17 cellular contexts compared by ENCODE assay signal in the genomic region with DNA sequence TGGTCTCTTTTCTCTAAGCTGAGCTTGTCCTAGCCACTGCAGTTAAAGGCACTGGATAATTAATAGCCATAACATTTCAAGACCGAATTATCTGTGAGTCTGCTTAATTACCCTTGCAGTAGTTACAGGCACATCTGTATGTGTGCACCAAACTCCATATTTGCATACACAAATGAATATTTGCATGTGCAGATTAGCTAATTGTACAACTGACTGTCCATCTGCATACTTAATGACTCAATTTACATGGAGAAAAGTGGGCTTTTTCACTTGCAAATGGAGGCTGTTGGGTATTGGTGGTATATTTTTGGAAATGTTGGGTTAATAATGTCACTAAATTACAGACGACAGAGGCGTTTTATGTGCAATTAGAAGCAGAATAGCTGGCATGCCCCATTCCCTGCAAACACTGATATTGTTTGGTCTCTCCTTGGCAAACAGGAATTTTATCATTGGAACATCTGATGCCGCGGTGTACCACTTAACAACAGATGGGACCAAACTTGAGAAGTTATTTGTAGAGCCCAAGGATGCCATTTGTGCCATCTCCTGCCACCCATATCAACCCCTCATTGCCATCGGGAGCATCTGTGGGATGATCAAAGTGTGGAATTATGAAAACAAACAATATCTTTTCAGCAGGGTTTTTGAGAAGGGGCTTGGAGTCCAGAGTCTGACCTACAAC. TPM values are rescaled to one million over a fixed set of nuclear protein-coding genes. Genes with fewer than 3 reads are reported as not detected.
DNase-seq lines count a peak whose midpoint lies in the region; ATAC-seq and TF ChIP-seq lines count a peak whose summit lies in the region.
"Had no signal": no experiment of that assay in that cellular context is flagged by ENCODE, and none has a peak within 500 bp of the region (broad histone marks: within the 10 kb centered on the region; RNA-seq: fewer than 3 reads in every experiment).

No MANE protein-coding gene starts in this region.

- H3K4ac ChIP-seq in IMR-90 (ENCODE audit: low read depth, low read length) = peak overlapping the region; percentile 76

- H3K27me3 ChIP-seq in IMR-90 (ENCODE audit: control insufficient read depth, insufficient read depth, low read length) (no peaks in the 10 kb centered on the region), iPS-20b (ENCODE audit: insufficient read depth, low read length) (no peaks in the 10 kb centered on the region)
- H3K27me3 ChIP-seq: SJCRH30 had no signal

- peak overlapping the region; percentile 2; the same call in 1 of the 2 replicates for H4K91ac ChIP-seq in IMR-90 (ENCODE audit: insufficient read depth, low read depth, low read length)

- no peak overlapping the region for H2AK5ac ChIP-seq in IMR-90 (ENCODE audit: low read depth, low read length)

- DNase-seq in NCI-H1105 treated with DMSO at 0.1 percent for 48 hours (lab: John Stamatoyannopoulos, UW) = peak; percentile 37
- no peak for DNase-seq in NCI-H1105 (lab: John Stamatoyannopoulos, UW)
- DNase-seq in IMR-90 = no peak
- DNase-seq in NCI-H526 treated with DMSO at 0.1 percent for 48 hours (lab: John Stamatoyannopoulos, UW) = peak; percentile 93
- no peak for DNase-seq in SKM-1 treated with dmso at 0.1 percent for 144 hours (lab: John Stamatoyannopoulos, UW; ENCODE audit: unreplicated experiment)
- DNase-seq: 8988T; CD8-positive, alpha-beta memory T cell; GDM1; NCI-H1417 treated with DMSO at 0.1 percent for 48 hours; NCI-H446; SJCRH30; SW 1271 had no signal

- H3K36me3 ChIP-seq in IMR-90 (ENCODE audit: control insufficient read depth, insufficient read depth, low read length) (peaks cover 10% of the 10 kb centered on the region; the same call in 1 of the 2 replicates), iPS-20b (ENCODE audit: insufficient read depth, low read depth, low read length) (no peaks in the 10 kb centered on the region)
- H3K36me3 ChIP-seq: SJCRH30 had no signal

- no TSS peak for BruUV-seq in IMR-90 (replicated peaks; lab: Mats Ljungman, UMichigan)

- no peak overlapping the region for H3K23ac ChIP-seq in IMR-90 (ENCODE audit: low read depth, low read length)

- intact Hi-C loops in IMR-90 (cut with micrococcal nuclease) = no loop called here

- H3K18ac ChIP-seq in IMR-90 (ENCODE audit: low read depth, low read length) = peak overlapping the region; percentile 10; the same call in 1 of the 2 replicates

- H2BK5ac ChIP-seq in IMR-90 (ENCODE audit: low read depth, low read length, poor library complexity, severe bottlenecking) = no peak overlapping the region

- H2BK15ac ChIP-seq in IMR-90 (ENCODE audit: low read depth, low read length) = no peak overlapping the region

- H4K20me1 ChIP-seq in IMR-90 (ENCODE audit: insufficient read depth, low read length) = no peaks in the 10 kb centered on the region

- in situ Hi-C loops in IMR-90 (cut with MboI; ENCODE audit: low sequenced_read_pairs) = no loop called here

- H3K4me3 ChIP-seq in IMR-90 (ENCODE audit: insufficient read depth, low read depth, low read length) (no peak overlapping the region), iPS-20b (ENCODE audit: low read length) (peak overlapping the region; percentile 12; the same call in 1 of the 2 replicates)
- H3K4me3 ChIP-seq: GM12878, SJCRH30 had no signal

- ATAC-seq in IMR-90 (ENCODE audit: low read depth) = no peak
- ATAC-seq in HG02973 (IDR thresholded peaks at IDR 0.05; ENCODE audit: unreplicated experiment) = no peak
- ATAC-seq in GM19455 (IDR thresholded peaks at IDR 0.05; ENCODE audit: unreplicated experiment) = no peak
- ATAC-seq: GM12878 had no signal

- peak overlapping the region; percentile 81 for H2AFZ ChIP-seq in IMR-90 (replicated peaks; ENCODE audit: low read length, poor library complexity)

- CTCF ChIA-PET in IMR-90 (lab: Yijun Ruan, JAX) = no interaction called here

- H3K9me1 ChIP-seq in IMR-90 (ENCODE audit: insufficient read depth, low read length) = peaks cover 14% of the 10 kb centered on the region

- H3K56ac ChIP-seq in IMR-90 (ENCODE audit: extremely low read depth, insufficient read depth, low read length) = no peak overlapping the region

- WGBS in IMR-90 (ENCODE audit: extremely low coverage in 2 of 2, insufficient read length in 1 of 2), 2 experiments = 80% methylated on average over 2 of the region's 6 CpGs; no CpG with 5 or more reads in 1 of the 2 experiments

- no peak overlapping the region for H3K9ac ChIP-seq in IMR-90 (ENCODE audit: low read depth, low read length)
- H3K9ac ChIP-seq in iPS-20b (ENCODE audit: low read depth, low read length) = no peak overlapping the region

- H3K4me2 ChIP-seq in IMR-90 (ENCODE audit: low read depth, low read length) = no peak overlapping the region

- H2BK20ac ChIP-seq in IMR-90 (ENCODE audit: low read depth, low read length) = peak overlapping the region; percentile 17; the same call in 1 of the 2 replicates

- H4K5ac ChIP-seq in IMR-90 (ENCODE audit: low read depth, low read length) = 0 out of 2 replicates have a peak overlapping the region, but pooled peaks have one; percentile 17

- TF ChIP-seq CTCF in IMR-90 (conservative IDR thresholded peaks at IDR 0.05; ENCODE audit: low read depth, low read length) = no peak

- dilution Hi-C loops in IMR-90 (cut with HindIII; ENCODE audit: low sequenced_read_pairs, unreplicated experiment) = no loop called here

- no peak overlapping the region for H3K27ac ChIP-seq in IMR-90 (ENCODE audit: insufficient read depth, low read length)
- no peak overlapping the region for H3K27ac ChIP-seq in iPS-20b (ENCODE audit: low read length)
- H3K27ac ChIP-seq: SJCRH30 had no signal

- H2BK120ac ChIP-seq in IMR-90 (ENCODE audit: low read depth, low read length) = peak overlapping the region; percentile 79; the same call in 1 of the 2 replicates

- peak overlapping the region; percentile 54; the same call in 1 of the 2 replicates for H3K14ac ChIP-seq in IMR-90 (replicated peaks; ENCODE audit: low read depth, low read length)

- no peak for TF ChIP-seq RAD21 in IMR-90 (IDR thresholded peaks at IDR 0.05; ENCODE audit: low read length)

- peaks cover 14% of the 10 kb centered on the region for H3K4me1 ChIP-seq in IMR-90 (ENCODE audit: control insufficient read depth, insufficient read depth, low read length)
- peaks cover 10% of the 10 kb centered on the region for H3K4me1 ChIP-seq in iPS-20b (ENCODE audit: insufficient read depth, low read length)
- H3K4me1 ChIP-seq: SJCRH30 had no signal

- POLR2A ChIA-PET in IMR-90 (lab: Charles Lee; ENCODE audit: unreplicated experiment) = no interaction called here

- peaks cover 3 to 32% of the 10 kb centered on the region in 2 experiments; a peak in 3 of 4 replicates for H3K79me1 ChIP-seq in IMR-90 (ENCODE audit: low read depth in 1 of 2, low read length in 2 of 2)

- peaks cover 2% of the 10 kb centered on the region; the same call in 1 of the 2 replicates for H3K9me3 ChIP-seq in IMR-90 (ENCODE audit: control insufficient read depth, insufficient read depth, low read length)
- H3K9me3 ChIP-seq in iPS-20b (ENCODE audit: insufficient read depth, low read depth, low read length) = no peaks in the 10 kb centered on the region
- H3K9me3 ChIP-seq: SJCRH30 had no signal

- H2AK9ac ChIP-seq in IMR-90 (replicated peaks; ENCODE audit: low read depth, low read length, poor library complexity) = no peak overlapping the region

- no peak for TF ChIP-seq POLR2A in IMR-90 (IDR thresholded peaks at IDR 0.05; ENCODE audit: low read depth, low read length)

- peak overlapping the region in 1 of 2 experiments; percentile 52; a peak in 2 of 4 replicates for H4K8ac ChIP-seq in IMR-90 (ENCODE audit: low read depth in 2 of 2, low read length in 2 of 2)

TF ChIP-seq in IMR-90, 13 proteins besides CTCF, POLR2A, EP300 and RAD21:
- no peak for TF ChIP-seq MAZ (IDR thresholded peaks at IDR 0.05; ENCODE audit: borderline replicate concordance, low read depth, low read length)
- TF ChIP-seq, protein P1, sequence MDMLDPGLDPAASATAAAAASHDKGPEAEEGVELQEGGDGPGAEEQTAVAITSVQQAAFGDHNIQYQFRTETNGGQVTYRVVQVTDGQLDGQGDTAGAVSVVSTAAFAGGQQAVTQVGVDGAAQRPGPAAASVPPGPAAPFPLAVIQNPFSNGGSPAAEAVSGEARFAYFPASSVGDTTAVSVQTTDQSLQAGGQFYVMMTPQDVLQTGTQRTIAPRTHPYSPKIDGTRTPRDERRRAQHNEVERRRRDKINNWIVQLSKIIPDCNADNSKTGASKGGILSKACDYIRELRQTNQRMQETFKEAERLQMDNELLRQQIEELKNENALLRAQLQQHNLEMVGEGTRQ (IDR thresholded peaks at IDR 0.05; ENCODE audit: low read depth, low read length) = no peak

RNA-seq across cellular contexts. Expression of a gene that starts 39.6 kb away (rescaled TPM):
- total RNA-seq in IMR-90 (2012; rRNA removed) = 9.1 and 9.4 TPM in 2 replicates
- polyA plus RNA-seq in IMR-90 (2012; rRNA removed) = 6.8 and 7.8 TPM in 2 replicates
- polyA plus RNA-seq in IMR-90 (2012; cell fraction: cytosol; rRNA removed) = 4.2 and 6.8 TPM in 2 replicates
- 5.3 and 12.5 TPM in 2 replicates for polyA plus RNA-seq in IMR-90 (2012; cell fraction: nucleus; rRNA removed; ENCODE audit: low replicate concordance)
- polyA plus RNA-seq: CD8-positive, alpha-beta memory T cell; IgD-negative memory B cell had no signal

Comparison
In these comparisons a context has a peak if more than half of its experiments do, and no peak if none do; other contexts are left out.
1. DNase-seq: peak in NCI-H1105 treated with DMSO at 0.1 percent for 48 hours (single experiment) and NCI-H526 treated with DMSO at 0.1 percent for 48 hours (single experiment); none in NCI-H1105 (single experiment), IMR-90 (single experiment) and SKM-1 treated with dmso at 0.1 percent for 144 hours (single experiment).